ENCODE assay signal across 8 cellular contexts in genomic region chr5:133052317-133053175, GRCh38. TPM values are rescaled to one million over a fixed set of nuclear protein-coding genes. Genes with fewer than 3 reads are reported as not detected.
DNase-seq lines count a peak whose midpoint lies in the region; ATAC-seq lines count a peak whose summit lies in the region.

No MANE protein-coding gene starts in this region.

- no peaks in the 10 kb centered on the region for H3K9me3 ChIP-seq in endocrine pancreas (ENCODE audit: control insufficient read depth, low read length)
- no peaks in the 10 kb centered on the region for H3K9me3 ChIP-seq in mesodermal cell (ENCODE audit: control insufficient read depth, low read length)

- H3K27me3 ChIP-seq in endocrine pancreas (ENCODE audit: control insufficient read depth, insufficient read depth, low read length): no peaks in the 10 kb centered on the region

- H3K4me1 ChIP-seq in endocrine pancreas (ENCODE audit: control insufficient read depth, insufficient read depth, low read length) (peaks cover 24% of the 10 kb centered on the region), mesodermal cell (ENCODE audit: control insufficient read depth, insufficient read depth, low read length, poor library complexity, severe bottlenecking) (peaks cover 4% of the 10 kb centered on the region)

- 1% methylated on average over 55 to 57 of the region's 59 CpGs for WGBS in mesodermal cell (ENCODE audit: insufficient coverage in 2 of 2), 2 experiments

- peak overlapping the region; percentile 94 for H3K9ac ChIP-seq in endocrine pancreas (ENCODE audit: control insufficient read depth, insufficient read depth, low read length)

- H3K36me3 ChIP-seq in endocrine pancreas (ENCODE audit: control insufficient read depth, insufficient read depth, low read length): no peaks in the 10 kb centered on the region
- H3K36me3 ChIP-seq in mesodermal cell (ENCODE audit: control insufficient read depth, insufficient read depth, low read length): peaks cover 12% of the 10 kb centered on the region

- H3K4me3 ChIP-seq in endocrine pancreas (ENCODE audit: control insufficient read depth, insufficient read depth, low read length) (peak overlapping the region; percentile 80), mesodermal cell (ENCODE audit: extremely low read depth, insufficient read depth, low read length, poor library complexity, severe bottlenecking) (peak overlapping the region; percentile 97)

- peak; percentile 70 for DNase-seq in NCI-H82 (lab: John Stamatoyannopoulos, UW)
- DNase-seq in NCI-H82 treated with DMSO at 0.1 percent for 48 hours (lab: John Stamatoyannopoulos, UW; ENCODE audit: unreplicated experiment): no peak
- DNase-seq in NCI-H2227 treated with DMSO at 0.1 percent for 48 hours (lab: John Stamatoyannopoulos, UW): peak; percentile 10
- DNase-seq in activated CD8-positive, alpha-beta memory T cell treated with anti-CD3 and anti-CD28 coated beads for 24 hours: peak; percentile 80
- DNase-seq in stimulated activated CD8-positive, alpha-beta memory T cell treated with anti-CD3 and anti-CD28 coated beads, Interleukin-2, amount 100 ng/mL, for 48 hours (ENCODE audit: low read depth in 2 of 2): peak; percentile 52 to 59

- peak; percentile 27 for ATAC-seq in HG02759 (IDR thresholded peaks at IDR 0.05; ENCODE audit: unreplicated experiment)

- peak overlapping the region; percentile 96 for H3K27ac ChIP-seq in mesodermal cell (ENCODE audit: low read depth, low read length, severe bottlenecking)

RNA-seq across cellular contexts. Expression of gene HSPA4, which starts 0.7 kb away (rescaled TPM):
- 160 TPM for polyA plus RNA-seq in mesodermal cell (2013, experiment 1 of 2)
- 196 TPM for polyA plus RNA-seq in mesodermal cell (2013, experiment 2 of 2)

RNA-seq across cellular contexts. Expression of gene ZCCHC10, which starts 26.2 kb away (rescaled TPM):
- 19.2 TPM for polyA plus RNA-seq in mesodermal cell (2013, experiment 1 of 2)
- 26.3 TPM for polyA plus RNA-seq in mesodermal cell (2013, experiment 2 of 2)
